8 cellular contexts compared by ENCODE assay signal in genomic region chr4:37827802-37828321, GRCh38. TPM values are rescaled to one million over a fixed set of nuclear protein-coding genes. Genes with fewer than 3 reads are reported as not detected.
DNase-seq lines count a peak whose midpoint lies in the region; ATAC-seq and TF ChIP-seq lines count a peak whose summit lies in the region.

No MANE protein-coding gene starts in this region.

- H3K27ac Mint-ChIP-seq in MCF 10A (ENCODE audit: low read depth, unreplicated experiment), result peak overlapping the region; percentile 89

- H3K4me1 ChIP-seq in A673 (ENCODE audit: insufficient read depth, low read length, poor library complexity, severe bottlenecking) (peaks cover 8% of the 10 kb centered on the region), HUES48 (ENCODE audit: control insufficient read depth, insufficient read depth, low read length) (peaks cover 14% of the 10 kb centered on the region), mesodermal cell (ENCODE audit: control insufficient read depth, insufficient read depth, low read length, poor library complexity, severe bottlenecking) (peaks cover 15% of the 10 kb centered on the region)

- H3K27me3 Mint-ChIP-seq in MCF 10A (ENCODE audit: insufficient read depth, unreplicated experiment), result no peaks in the 10 kb centered on the region

- WGBS in mesodermal cell (ENCODE audit: insufficient coverage in 2 of 2), 2 experiments, result no CpG with 5 or more reads among the region's 1 CpG

- H3K9me3 Mint-ChIP-seq in MCF 10A (ENCODE audit: unreplicated experiment), result no peaks in the 10 kb centered on the region

- H3K9me3 ChIP-seq in A673 (ENCODE audit: low read depth, low read length, poor library complexity, severe bottlenecking) (no peaks in the 10 kb centered on the region), HUES48 (ENCODE audit: control insufficient read depth, insufficient read depth, low read length) (no peaks in the 10 kb centered on the region), mesodermal cell (ENCODE audit: control insufficient read depth, low read length) (no peaks in the 10 kb centered on the region)

- DNase-seq in A673 (ENCODE audit: low spot score), result no peak
- DNase-seq in MCF 10A (ENCODE audit: unreplicated experiment), result no peak
- no peak for DNase-seq in DMS79 treated with DMSO at 0.1 percent for 48 hours (lab: John Stamatoyannopoulos, UW)
- DNase-seq in NCI-H2029 (lab: John Stamatoyannopoulos, UW), result no peak

- H3K9ac ChIP-seq in HUES48 (ENCODE audit: low read depth, low read length), result no peak overlapping the region

- peaks cover 38% of the 10 kb centered on the region for H3K4me1 Mint-ChIP-seq in MCF 10A (ENCODE audit: insufficient read depth, unreplicated experiment)

- peaks cover 28% of the 10 kb centered on the region for H3K36me3 Mint-ChIP-seq in MCF 10A (ENCODE audit: insufficient read depth, unreplicated experiment)

- H3K36me3 ChIP-seq in A673 (ENCODE audit: insufficient read depth, low read length, poor library complexity, severe bottlenecking) (peaks cover 17% of the 10 kb centered on the region), HUES48 (ENCODE audit: control insufficient read depth, insufficient read depth, low read length) (peaks cover 31% of the 10 kb centered on the region), mesodermal cell (ENCODE audit: control insufficient read depth, insufficient read depth, low read length) (peaks cover 10% of the 10 kb centered on the region)

- H3K27ac ChIP-seq in A673 (ENCODE audit: low read depth, low read length, poor library complexity, severe bottlenecking) (no peak overlapping the region), HUES48 (ENCODE audit: low read depth, low read length) (no peak overlapping the region), mesodermal cell (ENCODE audit: low read depth, low read length, severe bottlenecking) (no peak overlapping the region)

- POLR2A ChIA-PET in A673 (lab: Charles Lee; ENCODE audit: low non-redundant PET) (no interaction called here), MCF 10A (lab: Yijun Ruan, JAX) (interaction anchor here (0.7 to 4.3 kb wide), 10 partner anchors 8 to 1355 kb away, joined by 3 to 34 read pairs (median 8); partner anchors contain the start of genes RELL1 and WDR19)

- H3K4me3 ChIP-seq in A673 (ENCODE audit: low read depth, low read length, poor library complexity, severe bottlenecking), result peak overlapping the region; percentile 81
- H3K4me3 ChIP-seq in HUES48 (ENCODE audit: low read depth, low read length), result peak overlapping the region; percentile 86
- peak overlapping the region; percentile 64 for H3K4me3 ChIP-seq in mesodermal cell (ENCODE audit: extremely low read depth, insufficient read depth, low read length, poor library complexity, severe bottlenecking)

- BruUV-seq in A673 (replicated peaks; lab: Mats Ljungman, UMichigan) (TSS peak; percentile 67), MCF 10A (replicated peaks; lab: Mats Ljungman, UMichigan) (TSS peak; percentile 43)

- no peak for TF ChIP-seq CTCF in A673 (conservative IDR thresholded peaks at IDR 0.05; ENCODE audit: low read depth, low read length)
- TF ChIP-seq CTCF in MCF 10A (IDR thresholded peaks at IDR 0.05; ENCODE audit: unreplicated experiment), result no peak

- intact Hi-C loops in A673 (cut with micrococcal nuclease; ENCODE audit: unreplicated experiment), result no loop called here
- intact Hi-C loops in MCF 10A (cut with micrococcal nuclease), result loop anchor here (2.0 kb wide), 1 partner anchor 151 kb away; no protein-coding TSS in a partner anchor

- ATAC-seq in GM18498 (IDR thresholded peaks at IDR 0.05; ENCODE audit: unreplicated experiment) (no peak), HG03521 (IDR thresholded peaks at IDR 0.05; ENCODE audit: unreplicated experiment) (no peak)

- CTCF ChIA-PET in A673 (lab: Charles Lee) (no interaction called here), MCF 10A (lab: Yijun Ruan, JAX) (interaction anchor here (0.7 kb wide), 3 partner anchors 18 to 203 kb away, joined by 3 to 4 read pairs (median 4); no protein-coding TSS in a partner anchor)

- no peaks in the 10 kb centered on the region for H3K27me3 ChIP-seq in A673 (replicated peaks; ENCODE audit: insufficient read depth, low read depth, low read length, poor library complexity)
- H3K27me3 ChIP-seq in HUES48 (ENCODE audit: control insufficient read depth, insufficient read depth, low read length), result peaks cover 17% of the 10 kb centered on the region

- H3K4me3 Mint-ChIP-seq in MCF 10A (ENCODE audit: unreplicated experiment), result peak overlapping the region; percentile 88

RNA-seq across cellular contexts. Expression of gene PGM2, which starts 1.4 kb away (rescaled TPM):
- 27.4 and 31.0 TPM in 2 replicates for total RNA-seq in A673 (2021)
- total RNA-seq in MCF 10A (2022), result 23.9 and 27.9 TPM in 2 replicates
- polyA plus RNA-seq in mesodermal cell (2013, experiment 1 of 2), result 12.4 TPM
- polyA plus RNA-seq in mesodermal cell (2013, experiment 2 of 2), result 14.0 TPM
